24 cellular contexts compared by ENCODE assay signal in genomic region chr11:73465019-73465675, GRCh38.
DNase-seq lines count a peak whose midpoint lies in the region; ATAC-seq and TF ChIP-seq lines count a peak whose summit lies in the region.
"Had no signal": no experiment of that assay in that cellular context is flagged by ENCODE, and none has a peak within 500 bp of the region (broad histone marks: within the 10 kb centered on the region; RNA-seq: fewer than 3 reads in every experiment).

No MANE protein-coding gene starts in this region.

- H3K9me3 ChIP-seq in SK-N-SH, result no peaks in the 10 kb centered on the region
- H3K9me3 ChIP-seq: adrenal gland, ovary, sigmoid colon had no signal

- no peak overlapping the region for H3K27ac Mint-ChIP-seq in glutamatergic neuron (ENCODE audit: unreplicated experiment)
- no peak overlapping the region for H3K27ac Mint-ChIP-seq in activated T-helper 17 cell treated with anti-CD3 and anti-CD28 coated beads, Interleukin-2, amount 50 U/mL, for 72 hours
- H3K27ac Mint-ChIP-seq: activated B cell treated with CpG ODN at 0.5 μM for 24 hours; naive thymus-derived CD8-positive, alpha-beta T cell had no signal

- TF ChIP-seq CTCF in SK-N-SH (IDR thresholded peaks at IDR 0.05) (no peak), fibroblast of villous mesenchyme (IDR thresholded peaks at IDR 0.05; ENCODE audit: insufficient read depth, low read depth, low read length) (no peak), glutamatergic neuron (IDR thresholded peaks at IDR 0.05; ENCODE audit: partially characterized antibody, unreplicated experiment) (no peak)

- no peak overlapping the region for H3K4me2 ChIP-seq in SK-N-SH

- peaks cover 0 to 2% of the 10 kb centered on the region in 2 experiments for H3K36me3 ChIP-seq in SK-N-SH (replicated peaks in 1 of 2; ENCODE audit: control insufficient read depth in 1 of 2, insufficient read depth in 2 of 2, low read length in 1 of 2)
- H3K36me3 ChIP-seq: adrenal gland, ovary, sigmoid colon had no signal

- H3K36me3 Mint-ChIP-seq in glutamatergic neuron (ENCODE audit: unreplicated experiment), result no peaks in the 10 kb centered on the region
- peaks cover 11% of the 10 kb centered on the region for H3K36me3 Mint-ChIP-seq in activated T-helper 17 cell treated with anti-CD3 and anti-CD28 coated beads, Interleukin-2, amount 50 U/mL, for 72 hours (ENCODE audit: low read depth)

- peaks cover 1% of the 10 kb centered on the region for H3K9me3 Mint-ChIP-seq in glutamatergic neuron (ENCODE audit: unreplicated experiment)
- no peaks in the 10 kb centered on the region for H3K9me3 Mint-ChIP-seq in activated T-helper 17 cell treated with anti-CD3 and anti-CD28 coated beads, Interleukin-2, amount 50 U/mL, for 72 hours
- H3K9me3 Mint-ChIP-seq: activated B cell treated with CpG ODN at 0.5 μM for 24 hours; naive thymus-derived CD8-positive, alpha-beta T cell had no signal

- H2AFZ ChIP-seq in SK-N-SH (ENCODE audit: low read depth), result no peak overlapping the region

- no peak for TF ChIP-seq RAD21 in SK-N-SH (IDR thresholded peaks at IDR 0.05; ENCODE audit: low read length)

- peak; percentile 33 to 43; a peak in 2 of 4 replicates for TF ChIP-seq EP300 in SK-N-SH (IDR thresholded peaks at IDR 0.05; ENCODE audit: borderline replicate concordance in 1 of 2, low read depth in 1 of 2, low read length in 1 of 2)

- H3K9ac ChIP-seq in SK-N-SH, result no peak overlapping the region

- no peak overlapping the region for H3K4me3 ChIP-seq in SK-N-SH (ENCODE audit: low read depth in 2 of 2, low read length in 1 of 2)
- H3K4me3 ChIP-seq in fibroblast of villous mesenchyme (ENCODE audit: low read depth, low read length), result no peak overlapping the region
- H3K4me3 ChIP-seq: adrenal gland, ovary, sigmoid colon had no signal

- CTCF ChIA-PET in SK-N-SH (lab: Yijun Ruan, JAX), result interaction anchor here (0.8 to 8.1 kb wide), 7 partner anchors 10 to 196 kb away, joined by 3 to 85 read pairs (median 3); no protein-coding TSS in a partner anchor

- H3K9me2 ChIP-seq in SK-N-SH, result no peaks in the 10 kb centered on the region

- H3K27me3 ChIP-seq in SK-N-SH (ENCODE audit: insufficient read depth), result no peaks in the 10 kb centered on the region
- H3K27me3 ChIP-seq: adrenal gland, foreskin keratinocyte, ovary, sigmoid colon had no signal

- H3K4me1 ChIP-seq in SK-N-SH (ENCODE audit: control insufficient read depth in 1 of 2, insufficient read depth in 2 of 2, low read depth in 1 of 2, low read length in 1 of 2), result peaks cover 17 to 27% of the 10 kb centered on the region in 2 experiments
- H3K4me1 ChIP-seq: foreskin keratinocyte had no signal

- DNase-seq in AG20443 (ENCODE audit: low spot score) (peak; percentile 11), SK-N-SH (peak; percentile 36), fibroblast of villous mesenchyme (ENCODE audit: low read depth) (peak; percentile 26), myocyte (ENCODE audit: low read depth) (peak; percentile 14), nucleus accumbens (lab: John Stamatoyannopoulos, UW) (no peak), glutamatergic neuron (no peak)
- DNase-seq in stimulated activated CD4-positive, alpha-beta T cell treated with anti-CD3 and anti-CD28 coated beads, Interleukin-4, amount 100 ng/mL, for 4 hours, result no peak
- DNase-seq: activated B cell treated with CpG ODN at 0.5 μM for 24 hours; activated CD4-positive, alpha-beta T cell treated with anti-CD3 and anti-CD28 coated beads, Interleukin-2, amount 50 U/mL, for 4 hours; activated gamma-delta T cell; adrenal gland; dermis blood vessel endothelial cell; EL; foreskin keratinocyte; GOT3; islet precursor cell; naive thymus-derived CD8-positive, alpha-beta T cell; NCI-H1092 treated with DMSO at 0.1 percent for 48 hours; NCI-H2081; ovary; sigmoid colon; substantia nigra had no signal

- ATAC-seq in activated T-helper 17 cell treated with anti-CD3 and anti-CD28 coated beads, Interleukin-2, amount 50 U/mL, for 72 hours (replicated peaks), result no peak
- ATAC-seq: foreskin keratinocyte; naive thymus-derived CD8-positive, alpha-beta T cell had no signal

- H3K27me3 Mint-ChIP-seq in glutamatergic neuron (ENCODE audit: unreplicated experiment), result peaks cover 7% of the 10 kb centered on the region
- no peaks in the 10 kb centered on the region for H3K27me3 Mint-ChIP-seq in activated T-helper 17 cell treated with anti-CD3 and anti-CD28 coated beads, Interleukin-2, amount 50 U/mL, for 72 hours
- H3K27me3 Mint-ChIP-seq: activated B cell treated with CpG ODN at 0.5 μM for 24 hours; naive thymus-derived CD8-positive, alpha-beta T cell had no signal

- peak overlapping the region; percentile 47 to 64 for H3K27ac ChIP-seq in SK-N-SH (ENCODE audit: low read depth in 2 of 2, low read length in 1 of 2)
- H3K27ac ChIP-seq: C4-2B, foreskin keratinocyte, ovary had no signal

- WGBS in SK-N-SH (ENCODE audit: low lambda C conversion rate), result 58% methylated on average over 3 of the region's 3 CpGs

- no peaks in the 10 kb centered on the region for H3K79me2 ChIP-seq in SK-N-SH (ENCODE audit: insufficient read depth)

- peaks cover 4% of the 10 kb centered on the region for H3K4me1 Mint-ChIP-seq in glutamatergic neuron (ENCODE audit: low read depth, unreplicated experiment)
- H3K4me1 Mint-ChIP-seq in activated T-helper 17 cell treated with anti-CD3 and anti-CD28 coated beads, Interleukin-2, amount 50 U/mL, for 72 hours, result no peaks in the 10 kb centered on the region

- no peaks in the 10 kb centered on the region for H4K20me1 ChIP-seq in SK-N-SH (ENCODE audit: insufficient read depth)

- H3F3A ChIP-seq in SK-N-SH (replicated peaks; ENCODE audit: insufficient read depth), result peaks cover 17% of the 10 kb centered on the region

- no peak overlapping the region for H3K4me3 Mint-ChIP-seq in glutamatergic neuron (ENCODE audit: unreplicated experiment)
- H3K4me3 Mint-ChIP-seq in activated T-helper 17 cell treated with anti-CD3 and anti-CD28 coated beads, Interleukin-2, amount 50 U/mL, for 72 hours, result no peak overlapping the region
- H3K4me3 Mint-ChIP-seq: activated B cell treated with CpG ODN at 0.5 μM for 24 hours; naive thymus-derived CD8-positive, alpha-beta T cell had no signal

- POLR2A ChIA-PET in SK-N-SH (lab: Yijun Ruan, JAX), result interaction anchor here (0.6 kb wide), 1 partner anchor 34 kb away, joined by 3 read pairs; no protein-coding TSS in a partner anchor

TF ChIP-seq in SK-N-SH, 30 proteins besides CTCF, POLR2A, EP300 and RAD21 (continues in another document):
- TF ChIP-seq NFIC (IDR thresholded peaks at IDR 0.05; ENCODE audit: borderline replicate concordance), result peak; percentile 39; the same call in 1 of the 2 replicates
- TF ChIP-seq POLR2AphosphoS5 (IDR thresholded peaks at IDR 0.05; ENCODE audit: low read depth, low read length), result peak; percentile 51; the same call in 1 of the 2 replicates
- TF ChIP-seq RCOR1 (IDR thresholded peaks at IDR 0.05; ENCODE audit: low read length), result peak; percentile 70; the same call in 1 of the 2 replicates
- TF ChIP-seq GABPA (IDR thresholded peaks at IDR 0.05; ENCODE audit: low read depth), result no peak
- TF ChIP-seq REST (IDR thresholded peaks at IDR 0.05; ENCODE audit: low read depth, low read length), result no peak
- TF ChIP-seq MAX (IDR thresholded peaks at IDR 0.05; ENCODE audit: low read depth), result no peak
- TF ChIP-seq GATA2 (CRISPR knock-in tag; IDR thresholded peaks at IDR 0.05), result no peak; the same call in 1 of the 2 replicates
- TF ChIP-seq ZBTB33 (IDR thresholded peaks at IDR 0.05; ENCODE audit: borderline replicate concordance, low read depth), result no peak
- TF ChIP-seq YY1 (IDR thresholded peaks at IDR 0.05; ENCODE audit: low read depth), result no peak
- no peak for TF ChIP-seq FOXM1 (IDR thresholded peaks at IDR 0.05; ENCODE audit: low read depth)
- peak; percentile 93 for TF ChIP-seq TCF12 (IDR thresholded peaks at IDR 0.05)

Comparison
In these comparisons a context has a peak if more than half of its experiments do, and no peak if none do; other contexts are left out.
1. DNase-seq: peak in AG20443 (single experiment), SK-N-SH (single experiment), fibroblast of villous mesenchyme (single experiment) and myocyte (single experiment); none in nucleus accumbens (0 of 56), glutamatergic neuron (single experiment) and stimulated activated CD4-positive, alpha-beta T cell treated with anti-CD3 and anti-CD28 coated beads, Interleukin-4, amount 100 ng/mL, for 4 hours (0 of 2).